ENCODE assay signal across 1 cellular context in the genomic region with DNA sequence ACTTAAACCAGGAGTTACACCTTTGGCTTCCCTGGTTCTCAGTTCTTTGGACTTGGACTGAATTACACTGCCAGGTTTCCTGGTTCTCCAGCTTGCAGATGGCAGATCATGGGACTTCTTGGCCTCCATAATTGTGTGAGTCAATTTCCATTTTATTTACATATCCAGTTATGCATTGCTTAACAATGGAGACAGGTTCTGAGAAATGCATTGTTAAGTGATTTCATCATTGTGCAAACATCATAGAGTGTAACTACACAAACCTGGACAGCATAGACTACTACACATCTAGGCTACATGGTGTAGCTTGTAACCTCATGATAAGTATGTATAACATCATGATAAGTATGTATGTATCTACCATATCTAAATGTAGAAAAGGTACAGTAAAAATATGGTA.
TF ChIP-seq lines count a peak whose summit lies in the region.

No MANE protein-coding gene starts in this region.

TF ChIP-seq in IMR-90, 13 proteins besides CTCF, POLR2A, EP300 and RAD21:
- TF ChIP-seq ELK1 (IDR thresholded peaks at IDR 0.05; ENCODE audit: borderline replicate concordance, low read depth, low read length) (no peak), NFE2L2 (IDR thresholded peaks at IDR 0.05; ENCODE audit: low read depth, low read length) (no peak), BHLHE40 (IDR thresholded peaks at IDR 0.05; ENCODE audit: low read depth, low read length) (no peak), CEBPB (IDR thresholded peaks at IDR 0.05; ENCODE audit: low read depth, low read length) (peak; percentile 57), FOS (IDR thresholded peaks at IDR 0.05; ENCODE audit: low read depth, low read length) (no peak), CHD1 (IDR thresholded peaks at IDR 0.05; ENCODE audit: low read depth, low read length) (no peak), MAZ (IDR thresholded peaks at IDR 0.05; ENCODE audit: borderline replicate concordance, low read depth, low read length) (no peak), RFX5 (IDR thresholded peaks at IDR 0.05; ENCODE audit: low read depth, low read length) (no peak)
